In the genomic region with DNA sequence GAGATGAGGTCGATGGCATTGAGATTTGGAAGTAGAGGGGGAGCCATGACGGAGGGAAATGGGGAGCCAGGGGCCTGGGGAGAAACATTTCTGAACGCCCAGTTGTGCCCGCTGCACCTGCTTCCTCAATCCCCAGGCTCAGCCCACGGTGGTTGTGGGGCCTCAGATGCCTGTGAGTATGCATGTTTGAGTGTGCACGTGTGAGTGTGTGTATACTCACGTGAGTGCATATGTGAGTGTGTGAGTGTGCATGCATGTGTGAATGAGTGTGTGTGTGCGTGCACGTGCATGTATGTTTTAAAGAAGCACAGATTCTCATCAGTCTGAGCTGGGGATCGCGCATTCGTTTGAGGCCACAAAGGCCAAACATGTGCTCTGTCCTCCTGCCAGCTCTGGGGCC, we compare ENCODE assay signal across 24 cellular contexts.
"Had no signal": no experiment of that assay in that cellular context is flagged by ENCODE, and none has a peak within 500 bp of the region (broad histone marks: within the 10 kb centered on the region; RNA-seq: fewer than 3 reads in every experiment).

No MANE protein-coding gene starts in this region.

- H3K9me3 ChIP-seq: body of pancreas, left ventricle myocardium inferior, mucosa of descending colon, tibial nerve had no signal

- H3K36me3 ChIP-seq: left ventricle myocardium inferior, tibial nerve had no signal

- H3K27ac ChIP-seq: body of pancreas, dorsolateral prefrontal cortex, left ventricle myocardium inferior, tibial nerve had no signal

- H3K27me3 ChIP-seq: body of pancreas, dorsolateral prefrontal cortex, tibial nerve had no signal

- ATAC-seq: activated CD8-positive, alpha-beta memory T cell treated with anti-CD3 and anti-CD28 coated beads, Interleukin-2, amount 10 ng/mL, durations not matched to agents 7 days and 5 days; activated T-helper 17 cell treated with anti-CD3 and anti-CD28 coated beads, Interleukin-2, amount 50 U/mL, for 72 hours; body of pancreas; mucosa of descending colon; naive thymus-derived CD4-positive, alpha-beta T cell; T-cell had no signal

- H3K27me3 Mint-ChIP-seq: activated B cell treated with CpG ODN at 0.5 μM for 24 hours; activated CD4-positive, alpha-beta memory T cell treated with anti-CD3 and anti-CD28 coated beads for 36 hours; activated CD8-positive, alpha-beta memory T cell treated with anti-CD3 and anti-CD28 coated beads, Interleukin-2, amount 10 ng/mL, durations not matched to agents 7 days and 5 days; activated naive CD8-positive, alpha-beta T cell treated with anti-CD3 and anti-CD28 coated beads, Interleukin-2, amount 10 ng/mL, durations not matched to agents 7 days and 5 days; activated T-helper 17 cell treated with anti-CD3 and anti-CD28 coated beads, Interleukin-2, amount 50 U/mL, for 72 hours; stimulated activated naive CD8-positive, alpha-beta T cell treated with anti-CD3 and anti-CD28 coated beads, Interleukin-15, Interleukin-2, amounts not matched to agents 100 ng/mL and 50 ng/mL, for 24 hours; T-cell had no signal

- H3K4me3 ChIP-seq: body of pancreas, dorsolateral prefrontal cortex, left ventricle myocardium inferior, mucosa of descending colon, tibial nerve had no signal

- H3K36me3 Mint-ChIP-seq: activated CD4-positive, alpha-beta memory T cell treated with anti-CD3 and anti-CD28 coated beads for 36 hours; activated CD8-positive, alpha-beta memory T cell treated with anti-CD3 and anti-CD28 coated beads, Interleukin-2, amount 10 ng/mL, durations not matched to agents 7 days and 5 days; activated naive CD8-positive, alpha-beta T cell treated with anti-CD3 and anti-CD28 coated beads, Interleukin-2, amount 10 ng/mL, durations not matched to agents 7 days and 5 days; naive thymus-derived CD4-positive, alpha-beta T cell; T-cell had no signal

- H3K4me3 Mint-ChIP-seq: activated B cell treated with CpG ODN at 0.5 μM for 24 hours; activated CD4-positive, alpha-beta memory T cell treated with anti-CD3 and anti-CD28 coated beads for 36 hours; activated CD8-positive, alpha-beta memory T cell treated with anti-CD3 and anti-CD28 coated beads, Interleukin-2, amount 10 ng/mL, durations not matched to agents 7 days and 5 days; activated naive CD8-positive, alpha-beta T cell treated with anti-CD3 and anti-CD28 coated beads, Interleukin-2, amount 10 ng/mL, durations not matched to agents 7 days and 5 days; activated T-helper 17 cell treated with anti-CD3 and anti-CD28 coated beads, Interleukin-2, amount 50 U/mL, for 72 hours; naive thymus-derived CD4-positive, alpha-beta T cell; stimulated activated naive CD8-positive, alpha-beta T cell treated with anti-CD3 and anti-CD28 coated beads, Interleukin-15, Interleukin-2, amounts not matched to agents 100 ng/mL and 50 ng/mL, for 24 hours; T-cell had no signal

- H3K9me3 Mint-ChIP-seq: activated B cell treated with CpG ODN at 0.5 μM for 24 hours; activated naive CD8-positive, alpha-beta T cell treated with anti-CD3 and anti-CD28 coated beads, Interleukin-2, amount 10 ng/mL, durations not matched to agents 7 days and 5 days; activated T-helper 17 cell treated with anti-CD3 and anti-CD28 coated beads, Interleukin-2, amount 50 U/mL, for 72 hours; stimulated activated naive CD8-positive, alpha-beta T cell treated with anti-CD3 and anti-CD28 coated beads, Interleukin-15, Interleukin-2, amounts not matched to agents 100 ng/mL and 50 ng/mL, for 24 hours; T-cell had no signal

- H3K4me1 Mint-ChIP-seq: activated B cell treated with CpG ODN at 0.5 μM for 24 hours; activated CD8-positive, alpha-beta memory T cell treated with anti-CD3 and anti-CD28 coated beads, Interleukin-2, amount 10 ng/mL, durations not matched to agents 7 days and 5 days; activated naive CD8-positive, alpha-beta T cell treated with anti-CD3 and anti-CD28 coated beads, Interleukin-2, amount 10 ng/mL, durations not matched to agents 7 days and 5 days; activated T-helper 17 cell treated with anti-CD3 and anti-CD28 coated beads, Interleukin-2, amount 50 U/mL, for 72 hours; naive thymus-derived CD4-positive, alpha-beta T cell had no signal

- DNase-seq: activated B cell treated with CpG ODN at 0.5 μM for 24 hours; activated CD4-positive, alpha-beta memory T cell treated with anti-CD3 and anti-CD28 coated beads for 36 hours; activated CD4-positive, alpha-beta T cell treated with anti-CD3 and anti-CD28 coated beads for 4 hours; activated CD8-positive, alpha-beta memory T cell treated with anti-CD3 and anti-CD28 coated beads, Interleukin-2, amount 10 ng/mL, durations not matched to agents 7 days and 5 days; activated naive CD4-positive, alpha-beta T cell treated with Interleukin-2 at 50 U/mL for 16 hours; activated naive CD8-positive, alpha-beta T cell treated with anti-CD3 and anti-CD28 coated beads, Interleukin-2, amount 10 ng/mL, durations not matched to agents 7 days and 5 days; activated T-cell treated with anti-CD3 and anti-CD28 coated beads, Interleukin-2, amount 50 U/mL, for 1 hour; body of pancreas; caudate nucleus; dorsolateral prefrontal cortex; foreskin melanocyte; head of caudate nucleus; kidney; left ventricle myocardium inferior; mammary epithelial cell; mucosa of descending colon; naive thymus-derived CD4-positive, alpha-beta T cell; occipital lobe; stimulated activated CD4-positive, alpha-beta T cell treated with anti-CD3 and anti-CD28 coated beads, Interleukin-2, amount 100 ng/mL, for 24 hours; T-cell; T-helper 9 cell had no signal

- H3K27ac Mint-ChIP-seq: activated B cell treated with CpG ODN at 0.5 μM for 24 hours; activated CD4-positive, alpha-beta memory T cell treated with anti-CD3 and anti-CD28 coated beads for 36 hours; activated CD8-positive, alpha-beta memory T cell treated with anti-CD3 and anti-CD28 coated beads, Interleukin-2, amount 10 ng/mL, durations not matched to agents 7 days and 5 days; activated naive CD8-positive, alpha-beta T cell treated with anti-CD3 and anti-CD28 coated beads, Interleukin-2, amount 10 ng/mL, durations not matched to agents 7 days and 5 days; activated T-helper 17 cell treated with anti-CD3 and anti-CD28 coated beads, Interleukin-2, amount 50 U/mL, for 72 hours; naive thymus-derived CD4-positive, alpha-beta T cell; stimulated activated naive CD8-positive, alpha-beta T cell treated with anti-CD3 and anti-CD28 coated beads, Interleukin-15, Interleukin-2, amounts not matched to agents 100 ng/mL and 50 ng/mL, for 24 hours; T-cell had no signal
